33 cellular contexts compared by ENCODE assay signal in genomic region chr16:2184962-2185361, GRCh38. TPM values are rescaled to one million over a fixed set of nuclear protein-coding genes. Genes with fewer than 3 reads are reported as not detected.
"Had no signal": no experiment of that assay in that cellular context is flagged by ENCODE, and none has a peak within 500 bp of the region (broad histone marks: within the 10 kb centered on the region; RNA-seq: fewer than 3 reads in every experiment).

No MANE protein-coding gene starts in this region.

- H2AFZ ChIP-seq: PC-9 had no signal

- H3K36me3 ChIP-seq: adrenal gland, breast epithelium had no signal

- H3K27me3 Mint-ChIP-seq: activated B cell treated with CpG ODN at 0.5 μM for 24 hours; activated CD4-positive, alpha-beta memory T cell treated with anti-CD3 and anti-CD28 coated beads for 36 hours had no signal

- H3K4me2 ChIP-seq: PC-9 had no signal

- ATAC-seq: activated naive CD4-positive, alpha-beta T cell treated with anti-CD3 and anti-CD28 coated beads, Interleukin-2, amount 50 U/mL, for 72 hours; activated T-cell treated with anti-CD3 and anti-CD28 coated beads, Interleukin-2, amount 50 U/mL, for 4 hours; body of pancreas; Right ventricle myocardium inferior had no signal

- H3K36me3 Mint-ChIP-seq: activated CD4-positive, alpha-beta memory T cell treated with anti-CD3 and anti-CD28 coated beads for 36 hours; activated naive CD4-positive, alpha-beta T cell treated with anti-CD3 and anti-CD28 coated beads, Interleukin-2, amount 50 U/mL, for 72 hours had no signal

- H3K4me3 ChIP-seq: adrenal gland, body of pancreas, breast epithelium, MG63, PC-9 had no signal

- H3K9me3 Mint-ChIP-seq: activated B cell treated with CpG ODN at 0.5 μM for 24 hours; activated CD4-positive, alpha-beta memory T cell treated with anti-CD3 and anti-CD28 coated beads for 36 hours; activated naive CD4-positive, alpha-beta T cell treated with anti-CD3 and anti-CD28 coated beads for 36 hours; activated naive CD4-positive, alpha-beta T cell treated with anti-CD3 and anti-CD28 coated beads, Interleukin-2, amount 50 U/mL, for 72 hours; activated T-cell treated with anti-CD3 and anti-CD28 coated beads, Interleukin-2, amount 50 U/mL, for 4 hours; activated T-helper 1 cell treated with anti-CD3 and anti-CD28 coated beads, Interleukin-12 subunit alpha, Interleukin-12 subunit beta, Interleukin-2, Interleukin-4 antibody, amounts not matched to agents 30 ng/mL and 10 ng/mL and 1 ng/mL, durations not matched to agents 14 hours and 24 hours and 36 hours had no signal

- H3K9me3 ChIP-seq: adrenal gland, body of pancreas, breast epithelium, MG63 had no signal

- H3K4me3 Mint-ChIP-seq: activated B cell treated with CpG ODN at 0.5 μM for 24 hours; activated CD4-positive, alpha-beta memory T cell treated with anti-CD3 and anti-CD28 coated beads for 36 hours; activated naive CD4-positive, alpha-beta T cell treated with anti-CD3 and anti-CD28 coated beads for 36 hours; activated T-cell treated with anti-CD3 and anti-CD28 coated beads, Interleukin-2, amount 50 U/mL, for 4 hours; activated T-helper 1 cell treated with anti-CD3 and anti-CD28 coated beads, Interleukin-12 subunit alpha, Interleukin-12 subunit beta, Interleukin-2, Interleukin-4 antibody, amounts not matched to agents 30 ng/mL and 10 ng/mL and 1 ng/mL, durations not matched to agents 14 hours and 24 hours and 36 hours had no signal

- H3K27ac ChIP-seq: adrenal gland, body of pancreas, breast epithelium, PC-9, RWPE1, VCaP had no signal

- H3K27me3 ChIP-seq: adrenal gland, body of pancreas, breast epithelium, MG63 had no signal

- H3K4me1 ChIP-seq: adrenal gland, body of pancreas, breast epithelium had no signal

- H3K27ac Mint-ChIP-seq: activated B cell treated with CpG ODN at 0.5 μM for 24 hours; activated CD4-positive, alpha-beta memory T cell treated with anti-CD3 and anti-CD28 coated beads for 36 hours; activated naive CD4-positive, alpha-beta T cell treated with anti-CD3 and anti-CD28 coated beads for 36 hours; activated naive CD4-positive, alpha-beta T cell treated with anti-CD3 and anti-CD28 coated beads, Interleukin-2, amount 50 U/mL, for 72 hours; activated T-helper 1 cell treated with anti-CD3 and anti-CD28 coated beads, Interleukin-12 subunit alpha, Interleukin-12 subunit beta, Interleukin-2, Interleukin-4 antibody, amounts not matched to agents 30 ng/mL and 10 ng/mL and 1 ng/mL, durations not matched to agents 14 hours and 24 hours and 36 hours had no signal

- DNase-seq: activated B cell treated with CpG ODN at 0.5 μM for 24 hours; activated CD4-positive, alpha-beta memory T cell treated with anti-CD3 and anti-CD28 coated beads for 36 hours; activated CD4-positive, alpha-beta T cell treated with anti-CD3 and anti-CD28 coated beads for 4 hours; activated CD4-positive, alpha-beta T cell treated with anti-CD3 and anti-CD28 coated beads, Interleukin-2, amount 50 U/mL, for 1 hour; activated CD4-positive, CD25-positive, alpha-beta regulatory T cell treated with anti-CD3 and anti-CD28 coated beads, Interleukin-2, amount 50 U/mL, for 72 hours; activated CD8-positive, alpha-beta memory T cell treated with anti-CD3 and anti-CD28 coated beads, Interleukin-2, amount 50 U/mL, for 4 hours; activated gamma-delta T cell treated with Interleukin-2 at 50 U/mL for 16 hours; activated naive CD4-positive, alpha-beta T cell treated with anti-CD3 and anti-CD28 coated beads for 36 hours; activated T-cell treated with anti-CD3 and anti-CD28 coated beads for 4 hours; activated T-cell treated with anti-CD3 and anti-CD28 coated beads, Interleukin-2, amount 50 U/mL, for 4 hours; adrenal gland; body of pancreas; cerebellar nuclear complex; Kasumi-1; MG63; NCI-H1048; NCI-H1105 treated with DMSO at 0.1 percent for 48 hours; NCI-H1436; NCI-H1694; NCI-H1930; NCI-H345; NCI-H524 treated with DMSO at 0.1 percent for 48 hours; PC-9; SW 1271; T-helper 1 cell; T-helper 2 cell; T-helper 9 cell had no signal

RNA-seq across cellular contexts. Expression of gene CASKIN1, which starts 11.4 kb away (rescaled TPM):
- total RNA-seq: activated B cell treated with CpG ODN at 0.5 μM for 24 hours had no signal
